ENCODE assay signal across 19 cellular contexts in genomic region chr12:113120670-113121370, GRCh38. TPM values are rescaled to one million over a fixed set of nuclear protein-coding genes. Genes with fewer than 3 reads are reported as not detected.
A peak's percentile ranks its signal among the peaks of the same experiment; 100 is the strongest.
DNase-seq lines count a peak whose midpoint lies in the region; ATAC-seq, FAIRE-seq and TF ChIP-seq lines count a peak whose summit lies in the region.
"Had no signal": no experiment of that assay in that cellular context is flagged by ENCODE, and none has a peak within 500 bp of the region (broad histone marks: within the 10 kb centered on the region; RNA-seq: fewer than 3 reads in every experiment).

No MANE protein-coding gene starts in this region.

- H3K4me1 Mint-ChIP-seq in effector memory CD8-positive, alpha-beta T cell (ENCODE audit: low read depth in 2 of 2): no peaks in the 10 kb centered on the region
- H3K4me1 Mint-ChIP-seq: stimulated activated naive CD8-positive, alpha-beta T cell treated with anti-CD3 and anti-CD28 coated beads, Interleukin-15, amount 100 ng/mL, for 72 hours had no signal

- H3K4me1 ChIP-seq in SK-N-SH (ENCODE audit: control insufficient read depth in 1 of 2, insufficient read depth in 2 of 2, low read depth in 1 of 2, low read length in 1 of 2) (peaks cover 0 to 7% of the 10 kb centered on the region in 2 experiments; a peak in 1 of 4 replicates), K562 (replicated peaks in 1 of 2; ENCODE audit: control insufficient read depth in 2 of 2, insufficient read depth in 2 of 2, low read length in 2 of 2) (peaks cover 0 to 5% of the 10 kb centered on the region in 2 experiments; a peak in 1 of 5 replicates)
- H3K4me1 ChIP-seq: vagina had no signal

- POLR2A ChIA-PET in SK-N-SH (lab: Yijun Ruan, JAX): no interaction called here
- POLR2A ChIA-PET in K562 (lab: Yijun Ruan, JAX): interaction anchor here (0.7 to 1.0 kb wide), 2 partner anchors 13 to 419 kb away, joined by 3 read pairs; no protein-coding TSS in a partner anchor

- peak; percentile 51 for DNase-seq in SK-N-SH
- DNase-seq in NCI-H2196 (lab: John Stamatoyannopoulos, UW; ENCODE audit: unreplicated experiment): peak; percentile 43
- no peak for DNase-seq in K562 (ENCODE audit: extremely low read depth in 1 of 4, low spot score in 3 of 4)
- DNase-seq in erythroblast (lab: John Stamatoyannopoulos, UW): no peak
- DNase-seq in SW 1271 (lab: John Stamatoyannopoulos, UW): no peak
- no peak for DNase-seq in effector memory CD8-positive, alpha-beta T cell
- DNase-seq: amniotic stem cell; COR-L47; NCI-H524 treated with DMSO at 0.1 percent for 48 hours; ovary; SHP77; stimulated activated naive CD8-positive, alpha-beta T cell treated with anti-CD3 and anti-CD28 coated beads, Interleukin-15, amount 100 ng/mL, for 72 hours had no signal

- in situ Hi-C loops in K562 (cut with MboI): no loop called here

- no peak for TF ChIP-seq EP300 in SK-N-SH (IDR thresholded peaks at IDR 0.05; ENCODE audit: borderline replicate concordance in 1 of 2, low read depth in 1 of 2, low read length in 1 of 2)
- no peak for TF ChIP-seq EP300 in K562 (IDR thresholded peaks at IDR 0.05; ENCODE audit: low read length)

- no peak for TF ChIP-seq POLR2A in K562 (conservative IDR thresholded peaks at IDR 0.05)
- no peak for TF ChIP-seq POLR2A in erythroblast (IDR thresholded peaks at IDR 0.05; ENCODE audit: low read length)

- ATAC-seq in SK-N-SH treated with all-trans-retinoic acid at 6 μM for 48 hours: no peak; the same call in 2 of the 3 replicates
- ATAC-seq in K562: no peak
- ATAC-seq in HG03196 (IDR thresholded peaks at IDR 0.05; ENCODE audit: unreplicated experiment): no peak
- no peak for ATAC-seq in effector memory CD8-positive, alpha-beta T cell (replicated peaks)
- ATAC-seq: stimulated activated naive CD8-positive, alpha-beta T cell treated with anti-CD3 and anti-CD28 coated beads, Interleukin-15, amount 100 ng/mL, for 72 hours had no signal

- H3K9me3 ChIP-seq in SK-N-SH (no peaks in the 10 kb centered on the region), K562 (replicated peaks; ENCODE audit: control insufficient read depth, insufficient read depth, low read depth, low read length) (no peaks in the 10 kb centered on the region; the same call in 1 of the 2 replicates)
- H3K9me3 ChIP-seq: vagina had no signal

- peaks cover 2% of the 10 kb centered on the region for H3K9me1 ChIP-seq in K562 (ENCODE audit: control insufficient read depth, insufficient read depth, low read length)

- TF ChIP-seq CTCF in SK-N-SH (IDR thresholded peaks at IDR 0.05) (no peak), K562 (IDR thresholded peaks at IDR 0.05 in 2 of 3, conservative IDR thresholded peaks at IDR 0.05 in 1 of 3; ENCODE audit: insufficient read depth in 2 of 3, low read depth in 1 of 3, low read length in 3 of 3) (no peak)

- H3K4me2 ChIP-seq in SK-N-SH (no peak overlapping the region), K562 (ENCODE audit: insufficient read depth, low read length) (no peak overlapping the region)

- BruUV-seq in K562 (replicated peaks; lab: Mats Ljungman, UMichigan): no TSS peak

- H3K27ac Mint-ChIP-seq in effector memory CD8-positive, alpha-beta T cell: no peak overlapping the region
- H3K27ac Mint-ChIP-seq: stimulated activated naive CD8-positive, alpha-beta T cell treated with anti-CD3 and anti-CD28 coated beads, Interleukin-15, amount 100 ng/mL, for 72 hours had no signal

- H3K36me3 ChIP-seq in SK-N-SH (replicated peaks in 1 of 2; ENCODE audit: control insufficient read depth in 1 of 2, insufficient read depth in 2 of 2, low read length in 1 of 2) (no peaks in the 10 kb centered on the region), K562 (ENCODE audit: control insufficient read depth, insufficient read depth, low read length) (no peaks in the 10 kb centered on the region)
- H3K36me3 ChIP-seq: ovary, vagina had no signal

- no peaks in the 10 kb centered on the region for H3K9me2 ChIP-seq in SK-N-SH

- H3K9ac ChIP-seq in SK-N-SH (no peak overlapping the region), K562 (ENCODE audit: insufficient read depth in 1 of 2, low read depth in 2 of 2, low read length in 2 of 2) (no peak overlapping the region; a peak in 1 of 4 replicates)

- peaks cover 11 to 18% of the 10 kb centered on the region in 2 donors for H3K27me3 Mint-ChIP-seq in effector memory CD8-positive, alpha-beta T cell

- intact Hi-C loops in K562 (cut with micrococcal nuclease): no loop called here

- no peak overlapping the region for H3K27ac ChIP-seq in SK-N-SH (ENCODE audit: low read depth in 2 of 2, low read length in 1 of 2)
- H3K27ac ChIP-seq in K562 (ENCODE audit: extremely low read depth, low read depth, low read length): no peak overlapping the region
- H3K27ac ChIP-seq: ovary, skin epidermis, vagina had no signal

- TF ChIP-seq RAD21 in SK-N-SH (IDR thresholded peaks at IDR 0.05; ENCODE audit: low read length) (no peak), K562 (CRISPR knock-in tag; conservative IDR thresholded peaks at IDR 0.05 in 1 of 2, IDR thresholded peaks at IDR 0.05 in 1 of 2) (no peak)

- no peak overlapping the region for H3K4me3 Mint-ChIP-seq in effector memory CD8-positive, alpha-beta T cell
- H3K4me3 Mint-ChIP-seq: stimulated activated naive CD8-positive, alpha-beta T cell treated with anti-CD3 and anti-CD28 coated beads, Interleukin-15, amount 100 ng/mL, for 72 hours had no signal

- no peaks in the 10 kb centered on the region for H3K36me3 Mint-ChIP-seq in effector memory CD8-positive, alpha-beta T cell (ENCODE audit: insufficient read depth)

- no peak overlapping the region for H3K4me3 ChIP-seq in SK-N-SH (ENCODE audit: low read depth in 2 of 2, low read length in 1 of 2)
- H3K4me3 ChIP-seq in K562: no peak overlapping the region
- H3K4me3 ChIP-seq: ovary, skin epidermis, vagina had no signal

- H4K20me1 ChIP-seq in SK-N-SH (ENCODE audit: insufficient read depth) (no peaks in the 10 kb centered on the region), K562 (replicated peaks; ENCODE audit: control insufficient read depth, insufficient read depth, low read length) (no peaks in the 10 kb centered on the region; the same call in 1 of the 2 replicates)

- H3K27me3 ChIP-seq in SK-N-SH (ENCODE audit: insufficient read depth) (no peaks in the 10 kb centered on the region; the same call in 1 of the 2 replicates), K562 (ENCODE audit: control insufficient read depth in 2 of 2, insufficient read depth in 2 of 2, low read length in 2 of 2) (peaks cover 3 to 21% of the 10 kb centered on the region in 2 experiments; a peak in 4 of 5 replicates)
- H3K27me3 ChIP-seq: ovary, vagina had no signal

- H3K79me2 ChIP-seq in SK-N-SH (ENCODE audit: insufficient read depth): no peaks in the 10 kb centered on the region
- H3K79me2 ChIP-seq in K562 (ENCODE audit: control insufficient read depth, insufficient read depth, low read length): no peaks in the 10 kb centered on the region

- no peaks in the 10 kb centered on the region for H3K9me3 Mint-ChIP-seq in effector memory CD8-positive, alpha-beta T cell

- WGBS in SK-N-SH (ENCODE audit: low lambda C conversion rate): 20% methylated on average over 3 of the region's 3 CpGs
- WGBS in K562 (ENCODE audit: insufficient coverage, low coverage, missing lambda C conversion rate): 2% methylated on average over 3 of the region's 3 CpGs

- CTCF ChIA-PET in SK-N-SH (lab: Yijun Ruan, JAX): interaction anchor here (0.9 to 3.0 kb wide), 7 partner anchors 10 to 72 kb away, joined by 3 to 12 read pairs (median 4); no protein-coding TSS in a partner anchor
- CTCF ChIA-PET in K562 (lab: Yijun Ruan, JAX; ENCODE audit: low intra/inter-chr PET ratio): no interaction called here

- H2AFZ ChIP-seq in SK-N-SH (ENCODE audit: low read depth): no peak overlapping the region
- no peak overlapping the region for H2AFZ ChIP-seq in K562 (ENCODE audit: low read depth, low read length)

- H3F3A ChIP-seq in SK-N-SH (replicated peaks; ENCODE audit: insufficient read depth): no peaks in the 10 kb centered on the region

- no peak for FAIRE-seq in K562 (lab: Jason Lieb, UNC)
- FAIRE-seq: keratinocyte had no signal

RNA-seq across cellular contexts. Expression of gene RASAL1, which starts 14.7 kb away (rescaled TPM):
- not detected in 2 replicates for polyA plus RNA-seq in SK-N-SH (2012; rRNA removed)
- polyA plus RNA-seq in SK-N-SH (2012; cell fraction: cytosol; rRNA removed): not detected in 2 replicates
- polyA plus RNA-seq in SK-N-SH (2012; cell fraction: nucleus; rRNA removed): 0.04 TPM in 1 of 2 replicates, not detected in the other
- total RNA-seq in K562 (2011; cell fraction: chromatin; rRNA removed; ENCODE audit: low replicate concordance): 0.30 TPM in 1 of 2 replicates, not detected in the other
- total RNA-seq in K562 (2011; cell fraction: nucleolus; rRNA removed): 0.17 TPM in 1 of 2 replicates, not detected in the other
- total RNA-seq in K562 (2011; cell fraction: nucleoplasm; rRNA removed): not detected in 2 replicates
- 0.08 and 0.14 TPM in 2 replicates for total RNA-seq in K562 (2014; rRNA removed)
- total RNA-seq in K562 (2014; rRNA removed; fragmentation: Illumina TruSeq; extraction: Trizol): not detected in 2 replicates
- not detected in 2 replicates for total RNA-seq in K562 (2015; rRNA removed; fragmentation: Illumina TruSeq; extraction: Trizol)
- total RNA-seq in K562 (2021): 0.16 TPM in 1 of 2 replicates, not detected in the other
- 0.06 TPM in 1 of 2 replicates, not detected in the other for polyA plus RNA-seq in K562 (2011; rRNA removed)
- polyA plus RNA-seq in K562 (2011; cell fraction: cytosol; rRNA removed): 0.03 TPM in 1 of 2 replicates, not detected in the other
- 0.07 and 0.18 TPM in 2 replicates for polyA plus RNA-seq in K562 (2011; cell fraction: nucleus; rRNA removed)
- polyA plus RNA-seq in K562 (2012): 0.04 TPM in 1 of 2 replicates, not detected in the other
- not detected in 2 replicates for polyA plus RNA-seq in K562 (2014; fragmentation: Illumina TruSeq; extraction: Trizol)
- not detected for polyA plus RNA-seq in K562 (2014; fragmentation: Nextera tagmentation; extraction: Ambion mirVana)
- polyA plus RNA-seq in K562 (2014; rRNA removed): not detected in 2 replicates
- not detected in 2 replicates for polyA minus RNA-seq in K562 (2011; rRNA and poly(A)+ RNA removed)
- not detected in 2 replicates for polyA minus RNA-seq in K562 (2011; cell fraction: cytosol; rRNA and poly(A)+ RNA removed)
- not detected in 2 replicates for polyA minus RNA-seq in K562 (2011; cell fraction: nucleus; rRNA and poly(A)+ RNA removed)
- total RNA-seq: chondrocyte had no signal

RNA-seq across cellular contexts. Expression of gene CFAP73, which starts 28.7 kb away (rescaled TPM):
- polyA plus RNA-seq in SK-N-SH (2012; rRNA removed) (not detected in 2 replicates), K562 (2011; rRNA removed) (not detected in 2 replicates), K562 (2014; fragmentation: Illumina TruSeq; extraction: Trizol) (not detected in 2 replicates), K562 (2014; fragmentation: Nextera tagmentation; extraction: Ambion mirVana) (not detected), K562 (2014; rRNA removed) (not detected in 2 replicates)
- polyA plus RNA-seq in SK-N-SH (2012; cell fraction: cytosol; rRNA removed): not detected in 2 replicates
- 0.05 and 0.14 TPM in 2 replicates for polyA plus RNA-seq in SK-N-SH (2012; cell fraction: nucleus; rRNA removed)
- not detected in 2 replicates for total RNA-seq in K562 (2011; cell fraction: chromatin; rRNA removed; ENCODE audit: low replicate concordance)
- not detected in 2 replicates for total RNA-seq in K562 (2011; cell fraction: nucleolus; rRNA removed)
- not detected in 2 replicates for total RNA-seq in K562 (2011; cell fraction: nucleoplasm; rRNA removed)
- total RNA-seq in K562 (2014; rRNA removed) (not detected in 2 replicates), K562 (2014; rRNA removed; fragmentation: Illumina TruSeq; extraction: Trizol) (not detected in 2 replicates), K562 (2015; rRNA removed; fragmentation: Illumina TruSeq; extraction: Trizol) (not detected in 2 replicates), K562 (2021) (not detected in 2 replicates)
- not detected in 2 replicates for polyA plus RNA-seq in K562 (2011; cell fraction: cytosol; rRNA removed)
- not detected in 2 replicates for polyA plus RNA-seq in K562 (2011; cell fraction: nucleus; rRNA removed)
- 0.14 and 0.17 TPM in 2 replicates for polyA plus RNA-seq in K562 (2012)
- polyA minus RNA-seq in K562 (2011; rRNA and poly(A)+ RNA removed): not detected in 2 replicates
- polyA minus RNA-seq in K562 (2011; cell fraction: cytosol; rRNA and poly(A)+ RNA removed): not detected in 2 replicates
- not detected in 2 replicates for polyA minus RNA-seq in K562 (2011; cell fraction: nucleus; rRNA and poly(A)+ RNA removed)
- total RNA-seq: chondrocyte, mononuclear cell, vagina had no signal
- polyA plus RNA-seq: keratinocyte had no signal

Comparison
In these comparisons a context has a peak if more than half of its experiments do, and no peak if none do; other contexts are left out.
1. DNase-seq: peak in SK-N-SH (single experiment) and NCI-H2196 (single experiment); none in K562 (0 of 4), erythroblast (0 of 2), SW 1271 (0 of 2) and effector memory CD8-positive, alpha-beta T cell (0 of 3).